Comparison of ENCODE assay signal across 16 cellular contexts in the genomic region with DNA sequence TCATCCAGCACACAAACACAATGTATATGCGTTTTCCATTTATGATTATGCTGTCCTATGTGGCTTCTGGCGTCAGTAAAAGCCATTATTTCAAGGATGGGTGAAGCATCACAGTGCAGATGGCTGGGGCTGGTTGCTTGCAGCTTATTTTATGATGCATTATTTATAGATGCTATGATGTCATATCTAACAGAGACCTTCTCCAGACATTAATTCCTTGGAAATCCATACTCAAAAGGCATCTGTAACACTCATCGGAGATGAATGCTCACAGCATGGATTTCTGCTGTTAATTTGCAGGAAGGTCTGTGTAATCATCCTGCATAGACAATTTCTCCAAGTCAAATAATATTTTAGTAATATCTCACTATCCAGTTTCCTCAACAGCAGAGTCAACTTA. TPM values are rescaled to one million over a fixed set of nuclear protein-coding genes. Genes with fewer than 3 reads are reported as not detected.
DNase-seq lines count a peak whose midpoint lies in the region; ATAC-seq, FAIRE-seq and TF ChIP-seq lines count a peak whose summit lies in the region.
"Had no signal": no experiment of that assay in that cellular context is flagged by ENCODE, and none has a peak within 500 bp of the region (broad histone marks: within the 10 kb centered on the region; RNA-seq: fewer than 3 reads in every experiment).

No MANE protein-coding gene starts in this region.

- no peaks in the 10 kb centered on the region for H3K36me3 ChIP-seq in GM23248 (ENCODE audit: low read depth)
- no peaks in the 10 kb centered on the region for H3K36me3 ChIP-seq in sigmoid colon
- no peaks in the 10 kb centered on the region for H3K36me3 ChIP-seq in pancreas
- H3K36me3 ChIP-seq: lower lobe of right lung, Peyer's patch had no signal

- no peak for TF ChIP-seq EP300 in sigmoid colon (IDR thresholded peaks at IDR 0.05)

- POLR2A ChIA-PET in activated CD4-positive, alpha-beta memory T cell treated with anti-CD3 and anti-CD28 coated beads for 36 hours (lab: Charles Lee): interaction anchor here (1.4 kb wide), 1 partner anchor 18 kb away, joined by 3 read pairs; no protein-coding TSS in a partner anchor
- POLR2A ChIA-PET in activated CD4-positive, alpha-beta memory T cell treated with anti-CD3 and anti-CD28 coated beads, Interleukin-2, amount 10 ng/mL, durations not matched to agents 7 days and 5 days (lab: Charles Lee): interaction anchor here (2.4 kb wide), 1 partner anchor 10 kb away, joined by 9 read pairs; no protein-coding TSS in a partner anchor
- POLR2A ChIA-PET in activated naive CD8-positive, alpha-beta T cell treated with anti-CD3 and anti-CD28 coated beads, Interleukin-2, amount 10 ng/mL, durations not matched to agents 7 days and 5 days (lab: Charles Lee): interaction anchor here (0.7 to 2.7 kb wide), 4 partner anchors 18 to 224 kb away, joined by 3 to 12 read pairs (median 5); no protein-coding TSS in a partner anchor

- H3F3A ChIP-seq in GM23248 (ENCODE audit: insufficient read depth): 0 out of 2 replicates have a peak, but pooled peaks cover 5% of the 10 kb centered on the region

- H3K9me2 ChIP-seq in GM23248 (ENCODE audit: insufficient read depth): no peaks in the 10 kb centered on the region

- 43% methylated on average over 3 of the region's 3 CpGs for WGBS in GM23248 (ENCODE audit: low coverage in 1 of 2, low lambda C conversion rate in 2 of 2, missing lambda C conversion rate in 2 of 2), 2 experiments
- WGBS in sigmoid colon, 2 donors: 81 to 84% methylated on average over 3 of the region's 3 CpGs
- 61 to 77% methylated on average over 3 of the region's 3 CpGs for WGBS in pancreas, 2 donors

- H3K4me3 Mint-ChIP-seq in activated CD4-positive, alpha-beta memory T cell treated with anti-CD3 and anti-CD28 coated beads for 36 hours: no peak overlapping the region
- H3K4me3 Mint-ChIP-seq in activated CD4-positive, alpha-beta memory T cell treated with anti-CD3 and anti-CD28 coated beads, Interleukin-2, amount 10 ng/mL, durations not matched to agents 7 days and 5 days: no peak overlapping the region
- peak overlapping the region; percentile 89 for H3K4me3 Mint-ChIP-seq in activated naive CD8-positive, alpha-beta T cell treated with anti-CD3 and anti-CD28 coated beads, Interleukin-2, amount 10 ng/mL, durations not matched to agents 7 days and 5 days
- H3K4me3 Mint-ChIP-seq: activated B cell treated with CpG ODN at 0.5 μM for 24 hours, immature natural killer cell had no signal

- intact Hi-C loops in activated CD4-positive, alpha-beta memory T cell treated with anti-CD3 and anti-CD28 coated beads for 36 hours (cut with micrococcal nuclease): no loop called here
- intact Hi-C loops in sigmoid colon (cut with DNase I) (no loop called here), pancreas (cut with DNase I) (no loop called here)

- TF ChIP-seq POLR2A in sigmoid colon (IDR thresholded peaks at IDR 0.05): no peak

- FAIRE-seq in pancreas (lab: Jason Lieb, UNC): no peak

- no peaks in the 10 kb centered on the region for H4K20me1 ChIP-seq in GM23248 (ENCODE audit: insufficient read depth)

- no peak overlapping the region for H2AFZ ChIP-seq in GM23248

- DNase-seq in activated CD4-positive, alpha-beta memory T cell treated with anti-CD3 and anti-CD28 coated beads for 36 hours: no peak
- DNase-seq in activated CD4-positive, alpha-beta memory T cell treated with anti-CD3 and anti-CD28 coated beads, Interleukin-2, amount 10 ng/mL, durations not matched to agents 7 days and 5 days: no peak
- DNase-seq in GM23248 (peak; percentile 29), sigmoid colon (peak; percentile 44), pancreas (no peak)
- no peak for DNase-seq in activated naive CD8-positive, alpha-beta T cell treated with anti-CD3 and anti-CD28 coated beads, Interleukin-2, amount 10 ng/mL, durations not matched to agents 7 days and 5 days
- no peak for DNase-seq in stimulated activated CD4-positive, alpha-beta T cell treated with anti-CD3 and anti-CD28 coated beads, Interleukin-1b, Interleukin-23, amount 100 ng/mL, for 48 hours
- DNase-seq: ACHN, activated B cell treated with CpG ODN at 0.5 μM for 24 hours, cortex of kidney, GDM1, immature natural killer cell, Kasumi-1, lower lobe of right lung, Peyer's patch had no signal

- no peaks in the 10 kb centered on the region for H3K27me3 Mint-ChIP-seq in activated CD4-positive, alpha-beta memory T cell treated with anti-CD3 and anti-CD28 coated beads for 36 hours
- no peaks in the 10 kb centered on the region for H3K27me3 Mint-ChIP-seq in activated CD4-positive, alpha-beta memory T cell treated with anti-CD3 and anti-CD28 coated beads, Interleukin-2, amount 10 ng/mL, durations not matched to agents 7 days and 5 days
- H3K27me3 Mint-ChIP-seq in activated naive CD8-positive, alpha-beta T cell treated with anti-CD3 and anti-CD28 coated beads, Interleukin-2, amount 10 ng/mL, durations not matched to agents 7 days and 5 days: no peaks in the 10 kb centered on the region
- H3K27me3 Mint-ChIP-seq: activated B cell treated with CpG ODN at 0.5 μM for 24 hours had no signal

- peaks cover 97% of the 10 kb centered on the region for H3K79me2 ChIP-seq in GM23248 (ENCODE audit: insufficient read depth)

- peak overlapping the region; percentile 71 for H3K27ac Mint-ChIP-seq in activated CD4-positive, alpha-beta memory T cell treated with anti-CD3 and anti-CD28 coated beads for 36 hours
- no peak overlapping the region for H3K27ac Mint-ChIP-seq in activated CD4-positive, alpha-beta memory T cell treated with anti-CD3 and anti-CD28 coated beads, Interleukin-2, amount 10 ng/mL, durations not matched to agents 7 days and 5 days
- peak overlapping the region; percentile 98 for H3K27ac Mint-ChIP-seq in activated naive CD8-positive, alpha-beta T cell treated with anti-CD3 and anti-CD28 coated beads, Interleukin-2, amount 10 ng/mL, durations not matched to agents 7 days and 5 days
- H3K27ac Mint-ChIP-seq: activated B cell treated with CpG ODN at 0.5 μM for 24 hours had no signal

- H3K27ac ChIP-seq in GM23248 (no peak overlapping the region), sigmoid colon (peak overlapping the region in 3 of 4 donors; percentile 83 to 97 (median 95)), pancreas (no peak overlapping the region)
- H3K27ac ChIP-seq: lower lobe of right lung had no signal

- no peaks in the 10 kb centered on the region for H3K9me3 Mint-ChIP-seq in activated CD4-positive, alpha-beta memory T cell treated with anti-CD3 and anti-CD28 coated beads for 36 hours
- no peaks in the 10 kb centered on the region for H3K9me3 Mint-ChIP-seq in activated CD4-positive, alpha-beta memory T cell treated with anti-CD3 and anti-CD28 coated beads, Interleukin-2, amount 10 ng/mL, durations not matched to agents 7 days and 5 days
- no peaks in the 10 kb centered on the region for H3K9me3 Mint-ChIP-seq in activated naive CD8-positive, alpha-beta T cell treated with anti-CD3 and anti-CD28 coated beads, Interleukin-2, amount 10 ng/mL, durations not matched to agents 7 days and 5 days
- H3K9me3 Mint-ChIP-seq: activated B cell treated with CpG ODN at 0.5 μM for 24 hours, immature natural killer cell had no signal

- in situ Hi-C loops in GM23248 (cut with MboI): no loop called here

- CTCF ChIA-PET in activated CD4-positive, alpha-beta memory T cell treated with anti-CD3 and anti-CD28 coated beads for 36 hours (lab: Charles Lee): no interaction called here
- CTCF ChIA-PET in activated CD4-positive, alpha-beta memory T cell treated with anti-CD3 and anti-CD28 coated beads, Interleukin-2, amount 10 ng/mL, durations not matched to agents 7 days and 5 days (lab: Charles Lee): interaction anchor here (0.7 kb wide), 1 partner anchor 8 kb away, joined by 3 read pairs; no protein-coding TSS in a partner anchor

- H3K27me3 ChIP-seq in GM23248 (replicated peaks; ENCODE audit: insufficient read depth) (no peaks in the 10 kb centered on the region), sigmoid colon (no peaks in the 10 kb centered on the region), pancreas (no peaks in the 10 kb centered on the region)
- H3K27me3 ChIP-seq: Peyer's patch had no signal

- peaks cover 8% of the 10 kb centered on the region; the same call in 1 of the 2 replicates for H3K4me1 ChIP-seq in GM23248 (ENCODE audit: insufficient read depth)
- peaks cover 0 to 97% (median 96%) of the 10 kb centered on the region in 4 donors for H3K4me1 ChIP-seq in sigmoid colon
- no peaks in the 10 kb centered on the region for H3K4me1 ChIP-seq in pancreas

- peaks cover 11% of the 10 kb centered on the region for H3K36me3 Mint-ChIP-seq in activated CD4-positive, alpha-beta memory T cell treated with anti-CD3 and anti-CD28 coated beads for 36 hours
- H3K36me3 Mint-ChIP-seq in activated CD4-positive, alpha-beta memory T cell treated with anti-CD3 and anti-CD28 coated beads, Interleukin-2, amount 10 ng/mL, durations not matched to agents 7 days and 5 days (ENCODE audit: low read depth): peaks cover 50% of the 10 kb centered on the region
- H3K36me3 Mint-ChIP-seq in activated naive CD8-positive, alpha-beta T cell treated with anti-CD3 and anti-CD28 coated beads, Interleukin-2, amount 10 ng/mL, durations not matched to agents 7 days and 5 days: peaks cover 25% of the 10 kb centered on the region
- H3K36me3 Mint-ChIP-seq: immature natural killer cell had no signal

- no peak for ATAC-seq in activated naive CD8-positive, alpha-beta T cell treated with anti-CD3 and anti-CD28 coated beads, Interleukin-2, amount 10 ng/mL, durations not matched to agents 7 days and 5 days (ENCODE audit: low read depth)
- no peak for ATAC-seq in pancreas
- no peak for ATAC-seq in GM18519 (IDR thresholded peaks at IDR 0.05; ENCODE audit: low FRiP score, unreplicated experiment)
- ATAC-seq: lower lobe of right lung had no signal

- no peak overlapping the region for H3K4me2 ChIP-seq in GM23248 (ENCODE audit: unreplicated experiment)

- H3K9ac ChIP-seq in GM23248: no peak overlapping the region

- H3K4me3 ChIP-seq in GM23248 (no peak overlapping the region), sigmoid colon (no peak overlapping the region), pancreas (no peak overlapping the region)
- H3K4me3 ChIP-seq: lower lobe of right lung, Peyer's patch had no signal

- no peak for TF ChIP-seq CTCF in sigmoid colon (IDR thresholded peaks at IDR 0.05)
- no peak for TF ChIP-seq CTCF in pancreas (IDR thresholded peaks at IDR 0.05)

- H3K9me3 ChIP-seq in GM23248 (ENCODE audit: low read depth): no peaks in the 10 kb centered on the region
- H3K9me3 ChIP-seq in sigmoid colon: no peaks in the 10 kb centered on the region
- H3K9me3 ChIP-seq in pancreas: no peaks in the 10 kb centered on the region
- H3K9me3 ChIP-seq: lower lobe of right lung, Peyer's patch had no signal

- H3K4me1 Mint-ChIP-seq in activated CD4-positive, alpha-beta memory T cell treated with anti-CD3 and anti-CD28 coated beads for 36 hours (ENCODE audit: low read depth): peaks cover 78% of the 10 kb centered on the region
- peaks cover 62% of the 10 kb centered on the region for H3K4me1 Mint-ChIP-seq in activated CD4-positive, alpha-beta memory T cell treated with anti-CD3 and anti-CD28 coated beads, Interleukin-2, amount 10 ng/mL, durations not matched to agents 7 days and 5 days
- H3K4me1 Mint-ChIP-seq in activated naive CD8-positive, alpha-beta T cell treated with anti-CD3 and anti-CD28 coated beads, Interleukin-2, amount 10 ng/mL, durations not matched to agents 7 days and 5 days: peaks cover 64% of the 10 kb centered on the region

RNA-seq across cellular contexts. Expression of a gene that starts 7.2 kb away (rescaled TPM):
- total RNA-seq in activated CD4-positive, alpha-beta memory T cell treated with anti-CD3 and anti-CD28 coated beads for 36 hours: 100 to 1,000 TPM; 158 to 173 TPM
- 100 to 1,000 TPM; 137 to 140 TPM for total RNA-seq in activated CD4-positive, alpha-beta memory T cell treated with anti-CD3 and anti-CD28 coated beads, Interleukin-2, amount 10 ng/mL, durations not matched to agents 7 days and 5 days
- 26.9 and 27.8 TPM in 2 replicates for total RNA-seq in GM23248 (2014; rRNA removed; shearing (Covaris generic))
- polyA plus RNA-seq in GM23248 (2016; fragmentation: Nextera tagmentation; extraction: Ambion mirVana) (38.7 and 40.3 TPM in 2 replicates), sigmoid colon (100 to 1,000 TPM in 1 of 3 donors, 10 to 100 TPM in 2; 54.1 to 106 (median 64.3) TPM), pancreas (1 to 10 TPM; 4.4 to 5.4 TPM)
- total RNA-seq in activated naive CD8-positive, alpha-beta T cell treated with anti-CD3 and anti-CD28 coated beads, Interleukin-2, amount 10 ng/mL, durations not matched to agents 7 days and 5 days: 100 to 1,000 TPM; 157 to 159 TPM
- total RNA-seq in sigmoid colon (100 to 1,000 TPM; 125 to 192 (median 167) TPM), pancreas (10 to 100 TPM in 1 of 6 donors, 1 to 10 TPM in 3, under 1 TPM in 2; 0.42 to 15.9 (median 3.6) TPM)

Comparison
In these comparisons a context has a peak if more than half of its experiments do, and no peak if none do; other contexts are left out.
1. DNase-seq: peak in GM23248 (single experiment) and sigmoid colon (single experiment); none in activated CD4-positive, alpha-beta memory T cell treated with anti-CD3 and anti-CD28 coated beads for 36 hours (single experiment), activated CD4-positive, alpha-beta memory T cell treated with anti-CD3 and anti-CD28 coated beads, Interleukin-2, amount 10 ng/mL, durations not matched to agents 7 days and 5 days (single experiment), activated naive CD8-positive, alpha-beta T cell treated with anti-CD3 and anti-CD28 coated beads, Interleukin-2, amount 10 ng/mL, durations not matched to agents 7 days and 5 days (single experiment), pancreas (0 of 6) and stimulated activated CD4-positive, alpha-beta T cell treated with anti-CD3 and anti-CD28 coated beads, Interleukin-1b, Interleukin-23, amount 100 ng/mL, for 48 hours (single experiment).
2. H3K27ac ChIP-seq: peak in sigmoid colon (3 of 4); none in GM23248 (single experiment) and pancreas (0 of 4).